ENCODE assay signal across 8 cellular contexts in the genomic region with DNA sequence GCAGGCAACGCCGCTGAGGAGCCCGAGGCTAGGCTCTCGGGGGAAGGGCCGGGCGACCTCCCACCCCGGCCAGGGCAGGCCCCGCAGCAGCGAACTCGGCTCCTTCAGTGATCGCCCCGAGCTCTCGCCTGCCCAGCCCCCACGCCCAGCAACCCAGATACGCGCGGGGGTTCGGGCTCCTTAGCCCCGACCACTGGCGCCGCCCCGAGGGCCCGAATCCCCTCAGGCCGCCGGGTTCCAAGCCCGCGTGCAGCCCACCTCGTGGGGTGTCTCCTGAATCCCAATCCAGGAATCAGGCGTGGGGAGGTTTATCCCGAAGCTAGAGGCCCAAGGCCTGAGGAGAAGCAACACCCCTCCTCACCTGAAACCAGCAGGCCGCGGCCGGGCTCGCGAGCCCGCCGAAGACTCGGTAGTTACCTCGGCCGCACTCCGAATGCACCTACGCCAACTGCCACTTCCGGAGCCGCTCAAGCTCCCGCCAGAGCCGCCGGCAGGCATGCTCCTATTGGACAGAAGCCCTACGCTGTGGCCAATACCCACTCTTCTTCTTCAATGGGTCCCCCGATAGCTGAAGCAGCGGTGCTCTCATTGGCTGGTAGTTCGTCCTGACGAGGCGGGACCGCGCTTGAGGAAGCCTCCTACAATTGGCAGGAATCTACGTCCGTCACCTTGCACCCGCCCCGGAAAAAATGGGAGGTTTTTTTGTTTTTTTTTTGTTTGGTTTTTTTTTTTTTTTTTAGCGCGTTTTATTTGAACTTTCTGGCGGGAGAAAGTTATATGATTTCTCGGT. TPM values are rescaled to one million over a fixed set of nuclear protein-coding genes. Genes with fewer than 3 reads are reported as not detected.
DNase-seq lines count a peak whose midpoint lies in the region; ATAC-seq, FAIRE-seq and TF ChIP-seq lines count a peak whose summit lies in the region.

A gene with protein sequence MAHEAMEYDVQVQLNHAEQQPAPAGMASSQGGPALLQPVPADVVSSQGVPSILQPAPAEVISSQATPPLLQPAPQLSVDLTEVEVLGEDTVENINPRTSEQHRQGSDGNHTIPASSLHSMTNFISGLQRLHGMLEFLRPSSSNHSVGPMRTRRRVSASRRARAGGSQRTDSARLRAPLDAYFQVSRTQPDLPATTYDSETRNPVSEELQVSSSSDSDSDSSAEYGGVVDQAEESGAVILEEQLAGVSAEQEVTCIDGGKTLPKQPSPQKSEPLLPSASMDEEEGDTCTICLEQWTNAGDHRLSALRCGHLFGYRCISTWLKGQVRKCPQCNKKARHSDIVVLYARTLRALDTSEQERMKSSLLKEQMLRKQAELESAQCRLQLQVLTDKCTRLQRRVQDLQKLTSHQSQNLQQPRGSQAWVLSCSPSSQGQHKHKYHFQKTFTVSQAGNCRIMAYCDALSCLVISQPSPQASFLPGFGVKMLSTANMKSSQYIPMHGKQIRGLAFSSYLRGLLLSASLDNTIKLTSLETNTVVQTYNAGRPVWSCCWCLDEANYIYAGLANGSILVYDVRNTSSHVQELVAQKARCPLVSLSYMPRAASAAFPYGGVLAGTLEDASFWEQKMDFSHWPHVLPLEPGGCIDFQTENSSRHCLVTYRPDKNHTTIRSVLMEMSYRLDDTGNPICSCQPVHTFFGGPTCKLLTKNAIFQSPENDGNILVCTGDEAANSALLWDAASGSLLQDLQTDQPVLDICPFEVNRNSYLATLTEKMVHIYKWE (minus strand): TSS at position 453 of the 790 bp plus-strand sequence. CDS start 5,428 bp downstream, outside the sequence.

- no peak within 1 kb of the TSS for H2BK15ac ChIP-seq in H1 (ENCODE audit: low read length)

- peaks cover 10% of the 10 kb centered on the region for H3K36me3 Mint-ChIP-seq in memory B cell

- TF ChIP-seq RAD21 in H1 (IDR thresholded peaks at IDR 0.05 in 1 of 2, conservative IDR thresholded peaks at IDR 0.05 in 1 of 2; ENCODE audit: low read depth in 2 of 2, low read length in 2 of 2) = no peak

- CTCF ChIA-PET in activated CD8-positive, alpha-beta memory T cell treated with anti-CD3 and anti-CD28 coated beads for 36 hours (lab: Charles Lee) = interaction anchor here (0.7 to 1.2 kb wide), 3 partner anchors 16 to 446 kb away, joined by 3 to 4 read pairs (median 4); a partner anchor contains a TSS
- CTCF ChIA-PET in H1 (lab: Charles Lee; ENCODE audit: partially characterized antibody) = interaction anchor here (0.9 to 3.2 kb wide), 6 partner anchors 13 to 196 kb away, joined by 5 to 13 read pairs (median 6); a partner anchor contains a TSS

- H3K36me3 ChIP-seq in H1 (ENCODE audit: control insufficient read depth in 2 of 4, insufficient read depth in 4 of 4, low read length in 3 of 4) = peaks cover 15 to 40% (median 28%) of the 10 kb centered on the region in 4 experiments

- peak; percentile 1 for TF ChIP-seq CTCF in GM20000 (IDR thresholded peaks at IDR 0.05; ENCODE audit: extremely low read depth, missing control alignments)
- no peak for TF ChIP-seq CTCF in H1 (IDR thresholded peaks at IDR 0.05; ENCODE audit: control extremely low read depth in 1 of 3, insufficient read depth in 1 of 3, low read depth in 1 of 3, low read length in 3 of 3)

- peaks cover 9 to 48% of the 10 kb centered on the region in 2 experiments for H3K79me2 ChIP-seq in H1 (ENCODE audit: control insufficient read depth in 1 of 2, insufficient read depth in 2 of 2, low read length in 2 of 2)

- H2BK20ac ChIP-seq in H1 (ENCODE audit: low read length) = no peak within 1 kb of the TSS

- no peak within 1 kb of the TSS for H2BK12ac ChIP-seq in H1 (ENCODE audit: low read depth, low read length)

- H3K23me2 ChIP-seq in H1 (ENCODE audit: low read depth, low read length) = peaks cover 5% of the 10 kb centered on the region; the same call in 1 of the 2 replicates

- peak within 1 kb of the TSS; percentile 96 to 98 (median 98) for H3K9ac ChIP-seq in H1 (replicated peaks in 1 of 4; ENCODE audit: extremely low read depth in 1 of 4, low read depth in 3 of 4, low read length in 3 of 4)

- H3K56ac ChIP-seq in H1 (replicated peaks; ENCODE audit: insufficient read length, low read depth, low read length) = peak within 1 kb of the TSS; percentile 62

- ATAC-seq in memory B cell (ENCODE audit: low read depth) = peak; percentile 99

- H4K8ac ChIP-seq in H1 (ENCODE audit: extremely low read depth, insufficient read depth, low read length) = peak within 1 kb of the TSS; percentile 99

- no peak within 1 kb of the TSS for H2AK5ac ChIP-seq in H1 (ENCODE audit: low read depth, low read length)

- H3K27me3 Mint-ChIP-seq in memory B cell = no peaks in the 10 kb centered on the region

- H3K4me3 ChIP-seq in H1 (ENCODE audit: extremely low read depth in 1 of 4, insufficient read depth in 2 of 4, low read depth in 3 of 4, low read length in 4 of 4) = peak within 1 kb of the TSS; percentile 77 to 93 (median 90)

- H3K79me1 ChIP-seq in H1 (ENCODE audit: low read depth, low read length) = peaks cover 13% of the 10 kb centered on the region

- no peak within 1 kb of the TSS for H2BK120ac ChIP-seq in H1 (replicated peaks; ENCODE audit: low read depth, low read length)

- peaks cover 0 to 3% (median 0%) of the 10 kb centered on the region in 4 experiments; a peak in 1 of 7 replicates for H3K4me1 ChIP-seq in H1 (replicated peaks in 1 of 4; ENCODE audit: control insufficient read depth in 3 of 4, insufficient read depth in 4 of 4, low read length in 3 of 4)

- H3K18ac ChIP-seq in H1 (ENCODE audit: extremely low read depth, low read length) = peak within 1 kb of the TSS; percentile 93

- POLR2A ChIA-PET in activated CD8-positive, alpha-beta memory T cell treated with anti-CD3 and anti-CD28 coated beads for 36 hours (lab: Charles Lee) = interaction anchor here (0.5 to 2.2 kb wide), 17 partner anchors 8 to 713 kb away, joined by 3 to 16 read pairs (median 5); a partner anchor contains a TSS
- POLR2A ChIA-PET in H1 (lab: Charles Lee; ENCODE audit: partially characterized antibody) = interaction anchor here (0.6 to 6.5 kb wide), 19 partner anchors 11 to 369 kb away, joined by 3 to 37 read pairs (median 5); a partner anchor contains a TSS

- no peak within 1 kb of the TSS for H3K14ac ChIP-seq in H1 (ENCODE audit: insufficient read length)

- H3K4ac ChIP-seq in H1 (replicated peaks; ENCODE audit: insufficient read length, low read depth, low read length) = peak within 1 kb of the TSS; percentile 84

- H3K9me3 Mint-ChIP-seq in memory B cell = no peaks in the 10 kb centered on the region

- no peaks in the 10 kb centered on the region for H3K27me3 ChIP-seq in H1 (replicated peaks in 1 of 4; ENCODE audit: control insufficient read depth in 3 of 4, extremely low read depth in 1 of 4, insufficient read depth in 3 of 4, low read length in 3 of 4)

- peak within 1 kb of the TSS; percentile 86 for H3K4me3 Mint-ChIP-seq in memory B cell

- DNase-seq in CMK (ENCODE audit: low read depth) (peak; percentile 96), GM20000 (ENCODE audit: low spot score) (peak; percentile 98), HT-29 (ENCODE audit: low spot score) (peak; percentile 97), NOMO-1 (lab: John Stamatoyannopoulos, UW; ENCODE audit: unreplicated experiment in 2 of 2) (peak; percentile 98), H1 (ENCODE audit: low read depth in 1 of 2, low spot score in 2 of 2) (peak; percentile 93 to 96), memory B cell (ENCODE audit: low spot score in 2 of 2) (peak; percentile 86 to 95)
- peak; percentile 86 for DNase-seq in stimulated activated CD8-positive, alpha-beta memory T cell treated with anti-CD3 and anti-CD28 coated beads, Interleukin-12 subunit alpha, Interleukin-12 subunit beta, amount 100 ng/mL, for 24 hours (ENCODE audit: extremely low read depth)

- H2AFZ ChIP-seq in H1 (ENCODE audit: low read length) = peak within 1 kb of the TSS; percentile 60

- peaks cover 11 to 16% of the 10 kb centered on the region in 2 experiments for H4K20me1 ChIP-seq in H1 (replicated peaks in 1 of 2; ENCODE audit: control insufficient read depth in 1 of 2, insufficient read depth in 2 of 2, low read length in 2 of 2)

- no peaks in the 10 kb centered on the region; a peak in 1 of 4 replicates for H3K9me3 ChIP-seq in H1 (ENCODE audit: insufficient read depth in 2 of 2, low read depth in 1 of 2, low read length in 1 of 2)

- peaks cover 19% of the 10 kb centered on the region for H3K4me1 Mint-ChIP-seq in memory B cell

- peak within 1 kb of the TSS; percentile 67 for H4K5ac ChIP-seq in H1 (ENCODE audit: insufficient read length, low read depth, low read length)

- no peak for TF ChIP-seq EP300 in H1 (IDR thresholded peaks at IDR 0.05; ENCODE audit: borderline replicate concordance in 1 of 2, low read depth in 2 of 2, low read length in 2 of 2)

- FAIRE-seq in H1 (lab: Jason Lieb, UNC) = peak; percentile 58

- H3K23ac ChIP-seq in H1 (ENCODE audit: insufficient read length) = no peak within 1 kb of the TSS

- H3K4me2 ChIP-seq in H1 (ENCODE audit: insufficient read depth in 1 of 2, low read depth in 2 of 2, low read length in 2 of 2) = peak within 1 kb of the TSS; percentile 73 to 76

- H4K91ac ChIP-seq in H1 (replicated peaks; ENCODE audit: insufficient read length, low read length) = no peak within 1 kb of the TSS

- 1% methylated on average over 55 of the region's 63 CpGs; no CpG with 5 or more reads in 1 of the 2 experiments for WGBS in H1 (ENCODE audit: extremely low coverage in 1 of 2, insufficient coverage in 1 of 2, insufficient read length in 1 of 2, insufficient replicate concordance in 2 of 2, low coverage in 1 of 2, low lambda C conversion rate in 2 of 2, missing lambda C conversion rate in 1 of 2), 2 experiments

- H3K27ac ChIP-seq in H1 (ENCODE audit: low read depth, low read length) = peak within 1 kb of the TSS; percentile 95

- TF ChIP-seq POLR2A in H1 (IDR thresholded peaks at IDR 0.05; ENCODE audit: control extremely low read depth in 1 of 2, low read depth in 2 of 2, low read length in 2 of 2) = peak; percentile 92 to 95

- H3K27ac Mint-ChIP-seq in memory B cell = peak within 1 kb of the TSS; percentile 81

- H2BK5ac ChIP-seq in H1 (ENCODE audit: low read depth, low read length) = peak within 1 kb of the TSS; percentile 87

TF ChIP-seq in H1, 55 proteins besides CTCF, POLR2A, EP300 and RAD21 (continues in another document):
- no peak for TF ChIP-seq SAP30 (IDR thresholded peaks at IDR 0.05; ENCODE audit: insufficient read depth, insufficient replicate concordance, low read length)

RNA-seq across cellular contexts. Expression of the gene that starts here (rescaled TPM):
- total RNA-seq in HT-29 (2014; rRNA removed; shearing (Covaris generic)) = 42.5 and 52.4 TPM in 2 replicates
- 100 to 1,000 TPM; 114 to 118 TPM for total RNA-seq in activated CD8-positive, alpha-beta memory T cell treated with anti-CD3 and anti-CD28 coated beads for 36 hours
- 114 and 123 TPM in 2 replicates for total RNA-seq in H1 (2021; fragmentation: NEBNext Ultra II Directional; extraction: Animal tissue kit (Norgen Biotek cat#: 25700))
- polyA plus RNA-seq in H1 (2011; rRNA removed) = 56.9 and 67.1 TPM in 2 replicates
- polyA plus RNA-seq in H1 (2011; cell fraction: cytosol; rRNA removed) = 71.6 TPM
- 55.1 TPM for polyA plus RNA-seq in H1 (2011; cell fraction: nucleus; rRNA removed)
- 53.4 to 71.3 TPM (median 68.7 TPM) in 4 replicates for polyA plus RNA-seq in H1 (2012, experiment 1 of 2)
- polyA plus RNA-seq in H1 (2012, experiment 2 of 2) = 20.0 TPM
- polyA plus RNA-seq in H1 (2013, experiment 1 of 2) = 57.0 TPM
- polyA plus RNA-seq in H1 (2013, experiment 2 of 2) = 51.1 TPM
- 241 and 313 TPM in 2 replicates for polyA minus RNA-seq in H1 (2011; rRNA and poly(A)+ RNA removed)
- polyA minus RNA-seq in H1 (2011; cell fraction: cytosol; rRNA and poly(A)+ RNA removed) = 85.3 TPM
- polyA minus RNA-seq in H1 (2011; cell fraction: nucleus; rRNA and poly(A)+ RNA removed) = 121 TPM

Comparison
In these comparisons a context has a peak if more than half of its experiments do, and no peak if none do; other contexts are left out.
1. Peak in every context shown above with its lines: DNase-seq, ATAC-seq, H3K4me3 ChIP-seq and H3K27ac ChIP-seq.